19 cellular contexts compared by ENCODE assay signal in genomic region chr18:24704921-24705620, GRCh38.
DNase-seq lines count a peak whose midpoint lies in the region; ATAC-seq and TF ChIP-seq lines count a peak whose summit lies in the region.
"Had no signal": no experiment of that assay in that cellular context is flagged by ENCODE, and none has a peak within 500 bp of the region (broad histone marks: within the 10 kb centered on the region; RNA-seq: fewer than 3 reads in every experiment).

No MANE protein-coding gene starts in this region.

- H3K9me3 Mint-ChIP-seq in HFFc6 = peaks cover 11% of the 10 kb centered on the region
- H3K9me3 Mint-ChIP-seq in activated CD4-positive, alpha-beta memory T cell treated with anti-CD3 and anti-CD28 coated beads, Interleukin-2, amount 10 ng/mL, durations not matched to agents 7 days and 5 days = peaks cover 5% of the 10 kb centered on the region

- H3K4me3 ChIP-seq in AG10803 (ENCODE audit: low read length) (no peak overlapping the region), SJCRH30 (no peak overlapping the region), lower lobe of right lung (no peak overlapping the region)
- H3K4me3 ChIP-seq: BLaER1, gastroesophageal sphincter had no signal

- H3K27me3 Mint-ChIP-seq in HFFc6 (ENCODE audit: insufficient read depth) = peaks cover 1% of the 10 kb centered on the region; the same call in 1 of the 2 replicates
- H3K27me3 Mint-ChIP-seq in activated CD4-positive, alpha-beta memory T cell treated with anti-CD3 and anti-CD28 coated beads, Interleukin-2, amount 10 ng/mL, durations not matched to agents 7 days and 5 days = peaks cover 4% of the 10 kb centered on the region

- peaks cover 15% of the 10 kb centered on the region for H3K4me1 ChIP-seq in SJCRH30
- H3K4me1 ChIP-seq in lower lobe of right lung = no peaks in the 10 kb centered on the region
- H3K4me1 ChIP-seq: BLaER1, gastroesophageal sphincter had no signal

- no peaks in the 10 kb centered on the region for H3K9me3 ChIP-seq in SJCRH30 (replicated peaks)
- peaks cover 7% of the 10 kb centered on the region for H3K9me3 ChIP-seq in lower lobe of right lung

- POLR2A ChIA-PET in activated CD4-positive, alpha-beta memory T cell treated with anti-CD3 and anti-CD28 coated beads, Interleukin-2, amount 10 ng/mL, durations not matched to agents 7 days and 5 days (lab: Charles Lee) = no interaction called here

- H3K27ac ChIP-seq in SJCRH30 (peak overlapping the region; percentile 89), lower lobe of right lung (no peak overlapping the region)
- H3K27ac ChIP-seq: BLaER1, gastroesophageal sphincter had no signal

- H3K36me3 Mint-ChIP-seq in HFFc6 (ENCODE audit: low read depth) = no peaks in the 10 kb centered on the region; the same call in 1 of the 2 replicates
- no peaks in the 10 kb centered on the region for H3K36me3 Mint-ChIP-seq in activated CD4-positive, alpha-beta memory T cell treated with anti-CD3 and anti-CD28 coated beads, Interleukin-2, amount 10 ng/mL, durations not matched to agents 7 days and 5 days (ENCODE audit: low read depth)
- H3K36me3 Mint-ChIP-seq: brain had no signal

- no peaks in the 10 kb centered on the region; the same call in 1 of the 2 replicates for H3K4me1 Mint-ChIP-seq in HFFc6 (ENCODE audit: low read depth)
- H3K4me1 Mint-ChIP-seq in activated CD4-positive, alpha-beta memory T cell treated with anti-CD3 and anti-CD28 coated beads, Interleukin-2, amount 10 ng/mL, durations not matched to agents 7 days and 5 days = no peaks in the 10 kb centered on the region
- H3K4me1 Mint-ChIP-seq: naive thymus-derived CD4-positive, alpha-beta T cell had no signal

- intact Hi-C loops in lower lobe of right lung (cut with DNase I) = no loop called here

- DNase-seq in AG10803 (ENCODE audit: low read depth) (peak; percentile 74), HFFc6 (peak; percentile 30), SJCRH30 (peak; percentile 83 to 85), lower lobe of right lung (no peak)
- DNase-seq in activated naive CD4-positive, alpha-beta T cell (lab: John Stamatoyannopoulos, UW) = no peak
- no peak for DNase-seq in activated CD4-positive, alpha-beta memory T cell treated with anti-CD3 and anti-CD28 coated beads, Interleukin-2, amount 10 ng/mL, durations not matched to agents 7 days and 5 days
- DNase-seq: activated gamma-delta T cell; effector memory CD4-positive, alpha-beta T cell; kidney; naive thymus-derived CD4-positive, alpha-beta T cell; Right ventricle myocardium superior; stimulated activated CD4-positive, alpha-beta T cell treated with anti-CD3 and anti-CD28 coated beads, Interleukin-4, amount 100 ng/mL, for 1 hour; T-helper 9 cell; trophoblast cell had no signal

- H3K27ac Mint-ChIP-seq in HFFc6 = no peak overlapping the region
- H3K27ac Mint-ChIP-seq in activated CD4-positive, alpha-beta memory T cell treated with anti-CD3 and anti-CD28 coated beads, Interleukin-2, amount 10 ng/mL, durations not matched to agents 7 days and 5 days = no peak overlapping the region
- H3K27ac Mint-ChIP-seq: brain; naive thymus-derived CD4-positive, alpha-beta T cell had no signal

- TF ChIP-seq CTCF in AG10803 (conservative IDR thresholded peaks at IDR 0.05; ENCODE audit: low read length) = no peak
- no peak for TF ChIP-seq CTCF in HFFc6 (IDR thresholded peaks at IDR 0.05)
- no peak for TF ChIP-seq CTCF in lower lobe of right lung (IDR thresholded peaks at IDR 0.05)

- CTCF ChIA-PET in activated CD4-positive, alpha-beta memory T cell treated with anti-CD3 and anti-CD28 coated beads, Interleukin-2, amount 10 ng/mL, durations not matched to agents 7 days and 5 days (lab: Charles Lee) = no interaction called here

- H3K36me3 ChIP-seq in SJCRH30 (no peaks in the 10 kb centered on the region), lower lobe of right lung (no peaks in the 10 kb centered on the region)
- H3K36me3 ChIP-seq: BLaER1, gastroesophageal sphincter had no signal

- H3K27me3 ChIP-seq in SJCRH30 (no peaks in the 10 kb centered on the region), lower lobe of right lung (ENCODE audit: low read depth) (no peaks in the 10 kb centered on the region)
- H3K27me3 ChIP-seq: BLaER1 had no signal

- H3K4me3 Mint-ChIP-seq in HFFc6 = no peak overlapping the region
- no peak overlapping the region for H3K4me3 Mint-ChIP-seq in activated CD4-positive, alpha-beta memory T cell treated with anti-CD3 and anti-CD28 coated beads, Interleukin-2, amount 10 ng/mL, durations not matched to agents 7 days and 5 days
- H3K4me3 Mint-ChIP-seq: brain; naive thymus-derived CD4-positive, alpha-beta T cell had no signal

- ATAC-seq in lower lobe of right lung (peak; percentile 39 to 59), HG02678 (IDR thresholded peaks at IDR 0.05; ENCODE audit: unreplicated experiment) (no peak), HG02610 (IDR thresholded peaks at IDR 0.05; ENCODE audit: unreplicated experiment) (no peak)
- ATAC-seq: gastroesophageal sphincter; naive thymus-derived CD4-positive, alpha-beta T cell had no signal

Comparison
In these comparisons a context has a peak if more than half of its experiments do, and no peak if none do; other contexts are left out.
1. DNase-seq: peak in AG10803 (single experiment), HFFc6 (single experiment) and SJCRH30 (2 of 2); none in lower lobe of right lung (single experiment), activated naive CD4-positive, alpha-beta T cell (0 of 4) and activated CD4-positive, alpha-beta memory T cell treated with anti-CD3 and anti-CD28 coated beads, Interleukin-2, amount 10 ng/mL, durations not matched to agents 7 days and 5 days (single experiment).
2. ATAC-seq: peak in lower lobe of right lung (2 of 2); none in HG02678 (single experiment) and HG02610 (single experiment).